Comparison of ENCODE assay signal across 21 cellular contexts in the genomic region with DNA sequence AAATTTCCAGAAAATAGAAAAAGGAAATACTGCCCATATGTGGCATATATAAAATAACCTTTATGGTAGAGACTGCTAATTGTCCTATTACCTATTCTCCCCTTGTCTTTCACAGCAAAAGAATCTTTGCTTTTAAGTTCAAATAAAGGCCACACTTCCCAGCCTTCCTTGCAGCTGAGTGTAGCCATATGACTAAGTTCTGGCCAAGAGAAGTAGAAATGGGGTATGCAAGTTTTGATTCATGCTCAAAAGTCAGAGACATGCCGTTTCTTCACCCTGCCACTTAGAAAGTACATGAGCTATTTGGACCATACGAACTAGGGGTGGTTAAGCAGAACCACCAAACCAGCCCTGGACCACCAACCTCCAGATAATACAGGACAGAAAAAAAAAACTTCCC. TPM values are rescaled to one million over a fixed set of nuclear protein-coding genes. Genes with fewer than 3 reads are reported as not detected.
A peak's percentile ranks its signal among the peaks of the same experiment; 100 is the strongest.
DNase-seq lines count a peak whose midpoint lies in the region; FAIRE-seq and TF ChIP-seq lines count a peak whose summit lies in the region.
"Had no signal": no experiment of that assay in that cellular context is flagged by ENCODE, and none has a peak within 500 bp of the region (broad histone marks: within the 10 kb centered on the region; RNA-seq: fewer than 3 reads in every experiment).

No MANE protein-coding gene starts in this region.

- H3K27me3 ChIP-seq in MG63 (no peaks in the 10 kb centered on the region), astrocyte (ENCODE audit: insufficient read depth, low read length) (no peaks in the 10 kb centered on the region), osteoblast (ENCODE audit: insufficient read depth, low read length) (no peaks in the 10 kb centered on the region), suprapubic skin (no peaks in the 10 kb centered on the region), BE2C (no peaks in the 10 kb centered on the region), transverse colon (no peaks in the 10 kb centered on the region)

- H3K27ac ChIP-seq in astrocyte (ENCODE audit: low read depth, low read length) (no peak overlapping the region), osteoblast (ENCODE audit: low read depth, low read length) (no peak overlapping the region), suprapubic skin (no peak overlapping the region), transverse colon (no peak overlapping the region)
- H3K27ac ChIP-seq: KMS-11, PC-9, RWPE1 had no signal

- no peaks in the 10 kb centered on the region for H3K9me3 ChIP-seq in MG63
- H3K9me3 ChIP-seq in astrocyte (ENCODE audit: insufficient read depth, low read depth, low read length): no peaks in the 10 kb centered on the region
- no peaks in the 10 kb centered on the region for H3K9me3 ChIP-seq in osteoblast (ENCODE audit: low read depth, low read length)
- H3K9me3 ChIP-seq in suprapubic skin: no peaks in the 10 kb centered on the region
- no peaks in the 10 kb centered on the region for H3K9me3 ChIP-seq in BE2C
- no peaks in the 10 kb centered on the region for H3K9me3 ChIP-seq in transverse colon

- H3K4me3 ChIP-seq in MG63 (peak overlapping the region; percentile 54; the same call in 1 of the 2 replicates), astrocyte (ENCODE audit: insufficient read depth, low read depth, low read length) (no peak overlapping the region), osteoblast (ENCODE audit: insufficient read depth, low read length) (no peak overlapping the region), suprapubic skin (no peak overlapping the region), BE2C (ENCODE audit: low read depth, low read length) (no peak overlapping the region), transverse colon (no peak overlapping the region)
- H3K4me3 ChIP-seq: PC-9 had no signal

- no peak overlapping the region for H3K4me2 ChIP-seq in astrocyte (ENCODE audit: low read length)
- H3K4me2 ChIP-seq in osteoblast (ENCODE audit: insufficient read depth, low read length): no peak overlapping the region
- H3K4me2 ChIP-seq: KMS-11, PC-9 had no signal

- FAIRE-seq in astrocyte (lab: Jason Lieb, UNC) (no peak), frontal cortex (lab: Jason Lieb, UNC) (peak; percentile 33)
- FAIRE-seq: HepG2 had no signal

- no peak overlapping the region for H3K27ac Mint-ChIP-seq in astrocyte (ENCODE audit: unreplicated experiment)
- H3K27ac Mint-ChIP-seq: CD4-positive, CD25-positive, alpha-beta regulatory T cell had no signal

- H3K9me3 Mint-ChIP-seq in astrocyte (ENCODE audit: unreplicated experiment): no peaks in the 10 kb centered on the region
- H3K9me3 Mint-ChIP-seq: CD4-positive, CD25-positive, alpha-beta regulatory T cell had no signal

- H2AFZ ChIP-seq in astrocyte (ENCODE audit: low read depth, low read length) (no peak overlapping the region), osteoblast (ENCODE audit: low read length) (peak overlapping the region; percentile 41)
- H2AFZ ChIP-seq: PC-9 had no signal

- no peaks in the 10 kb centered on the region for H3K27me3 Mint-ChIP-seq in astrocyte (ENCODE audit: low read depth, unreplicated experiment)

- H3K79me2 ChIP-seq in astrocyte (ENCODE audit: insufficient read depth, low read length) (no peaks in the 10 kb centered on the region), osteoblast (ENCODE audit: insufficient read depth, low read length) (no peaks in the 10 kb centered on the region)

- in situ Hi-C loops in transverse colon (cut with MboI; ENCODE audit: low pct_ligation_motif_present in 1 of 4, low pct_unique_long_range_greater_than_20kb in 1 of 4, low sequenced_read_pairs in 3 of 4): loop anchor here in 1 of 4 donors (25.0 kb wide), 1 partner anchor 222 kb away; a partner anchor contains a TSS

- H3K4me1 Mint-ChIP-seq in astrocyte (ENCODE audit: low read depth, unreplicated experiment): peaks cover 3% of the 10 kb centered on the region
- H3K4me1 Mint-ChIP-seq: CD4-positive, CD25-positive, alpha-beta regulatory T cell had no signal

- TF ChIP-seq POLR2A in suprapubic skin (IDR thresholded peaks at IDR 0.05) (no peak), transverse colon (IDR thresholded peaks at IDR 0.05) (no peak)

- H3K36me3 Mint-ChIP-seq in astrocyte (ENCODE audit: low read depth, unreplicated experiment): no peaks in the 10 kb centered on the region
- H3K36me3 Mint-ChIP-seq: CD4-positive, CD25-positive, alpha-beta regulatory T cell had no signal

- H4K20me1 ChIP-seq in astrocyte (ENCODE audit: insufficient read depth, low read length) (no peaks in the 10 kb centered on the region), osteoblast (ENCODE audit: insufficient read depth, low read length) (no peaks in the 10 kb centered on the region)

- no peak overlapping the region for H3K9ac ChIP-seq in astrocyte (ENCODE audit: low read length)
- H3K9ac ChIP-seq: KMS-11 had no signal

- intact Hi-C loops in transverse colon (cut with DNase I; ENCODE audit: low total_unique reads): no loop called here

- no peak for TF ChIP-seq CTCF in astrocyte (IDR thresholded peaks at IDR 0.05; ENCODE audit: insufficient read depth, low read depth, low read length)
- TF ChIP-seq CTCF in osteoblast (IDR thresholded peaks at IDR 0.05; ENCODE audit: extremely low read depth, low read depth, low read length): no peak
- TF ChIP-seq CTCF in suprapubic skin (IDR thresholded peaks at IDR 0.05): no peak
- no peak for TF ChIP-seq CTCF in BE2C (IDR thresholded peaks at IDR 0.05; ENCODE audit: low read depth, low read length)
- no peak for TF ChIP-seq CTCF in transverse colon (IDR thresholded peaks at IDR 0.05)

- DNase-seq in MG63 (no peak), astrocyte (ENCODE audit: low read depth) (peak; percentile 41), frontal cortex (ENCODE audit: low spot score in 2 of 2) (no peak), osteoblast (ENCODE audit: insufficient read length, low spot score, missing footprints) (peak; percentile 74), suprapubic skin (ENCODE audit: low spot score in 2 of 2) (no peak), BE2C (no peak), transverse colon (no peak)
- DNase-seq: CD4-positive, CD25-positive, alpha-beta regulatory T cell; COR-L47; DMS 273 treated with DMSO at 0.1 percent for 48 hours; DND-41; GF-D8; NCI-H1417; NCI-H187; NCI-H226; PC-9; SIG-M5 had no signal

- no peaks in the 10 kb centered on the region for H3K36me3 ChIP-seq in MG63
- H3K36me3 ChIP-seq in astrocyte (ENCODE audit: insufficient read depth, low read length): no peaks in the 10 kb centered on the region
- no peaks in the 10 kb centered on the region for H3K36me3 ChIP-seq in osteoblast (ENCODE audit: insufficient read depth, low read length)
- H3K36me3 ChIP-seq in suprapubic skin: no peaks in the 10 kb centered on the region
- H3K36me3 ChIP-seq in BE2C: no peaks in the 10 kb centered on the region
- no peaks in the 10 kb centered on the region for H3K36me3 ChIP-seq in transverse colon

- TF ChIP-seq EP300 in suprapubic skin (IDR thresholded peaks at IDR 0.05) (no peak), transverse colon (IDR thresholded peaks at IDR 0.05; ENCODE audit: low read depth) (no peak)

- 76% methylated on average over 2 of the region's 2 CpGs for WGBS in suprapubic skin
- WGBS in transverse colon (ENCODE audit: low coverage in 1 of 2), 2 donors: 77 to 90% methylated on average over 2 of the region's 2 CpGs

- H3K4me1 ChIP-seq in astrocyte (ENCODE audit: insufficient read depth, low read length) (peaks cover 7% of the 10 kb centered on the region), osteoblast (ENCODE audit: insufficient read depth, low read length) (peaks cover 10% of the 10 kb centered on the region), suprapubic skin (no peaks in the 10 kb centered on the region), BE2C (peaks cover 6% of the 10 kb centered on the region; the same call in 1 of the 2 replicates), transverse colon (no peaks in the 10 kb centered on the region)

- H3K4me3 Mint-ChIP-seq in astrocyte (ENCODE audit: unreplicated experiment): no peak overlapping the region
- H3K4me3 Mint-ChIP-seq: CD4-positive, CD25-positive, alpha-beta regulatory T cell had no signal

RNA-seq across cellular contexts. Expression of a gene that starts 18.3 kb away (rescaled TPM):
- 29.6 and 34.8 TPM in 2 replicates for total RNA-seq in MG63 (2014; rRNA removed; shearing (Covaris generic); ENCODE audit: low replicate concordance)
- total RNA-seq in astrocyte (3.0 and 3.8 TPM in 2 replicates), frontal cortex (not detected), osteoblast (1.8 and 2.1 TPM in 2 replicates), suprapubic skin (100 to 1,000 TPM; 127 to 519 (median 267) TPM), transverse colon (1 to 10 TPM in 1 of 4 donors, not detected in 3; 2.2 TPM)
- polyA plus RNA-seq in BE2C (2012; ENCODE audit: insufficient read depth, insufficient read length, low read depth): 5.6 TPM
- total RNA-seq: CD4-positive, CD25-positive, alpha-beta regulatory T cell had no signal
- polyA plus RNA-seq: CD4-positive, CD25-positive, alpha-beta regulatory T cell had no signal

RNA-seq across cellular contexts. Expression of a gene that starts 29.0 kb away (rescaled TPM):
- 315 and 318 TPM in 2 replicates for total RNA-seq in MG63 (2014; rRNA removed; shearing (Covaris generic); ENCODE audit: low replicate concordance)
- total RNA-seq in astrocyte (48.8 and 54.4 TPM in 2 replicates), frontal cortex (13.0 TPM), osteoblast (160 and 190 TPM in 2 replicates), suprapubic skin (100 to 1,000 TPM; 133 to 668 (median 414) TPM), transverse colon (100 to 1,000 TPM; 181 to 223 (median 196) TPM)
- polyA plus RNA-seq in BE2C (2012; ENCODE audit: insufficient read depth, insufficient read length, low read depth): 8.3 TPM
- total RNA-seq: CD4-positive, CD25-positive, alpha-beta regulatory T cell had no signal
- polyA plus RNA-seq: CD4-positive, CD25-positive, alpha-beta regulatory T cell had no signal

RNA-seq across cellular contexts. Expression of a gene that starts 32.1 kb away (rescaled TPM):
- total RNA-seq in MG63 (2014; rRNA removed; shearing (Covaris generic); ENCODE audit: low replicate concordance): 1.3 TPM in 1 of 2 replicates, not detected in the other
- total RNA-seq in astrocyte (0.38 and 0.57 TPM in 2 replicates), frontal cortex (not detected), osteoblast (0.36 TPM in 1 of 2 replicates, not detected in the other), suprapubic skin (100 to 1,000 TPM; 252 to 555 (median 445) TPM), transverse colon (100 to 1,000 TPM; 134 to 514 (median 437) TPM)
- polyA plus RNA-seq in BE2C (2012; ENCODE audit: insufficient read depth, insufficient read length, low read depth): not detected
- total RNA-seq: CD4-positive, CD25-positive, alpha-beta regulatory T cell had no signal
- polyA plus RNA-seq: AG04450; CD4-positive, CD25-positive, alpha-beta regulatory T cell had no signal

RNA-seq across cellular contexts. Expression of a gene that starts 34.9 kb away (rescaled TPM):
- 0.81 and 3.4 TPM in 2 replicates for total RNA-seq in MG63 (2014; rRNA removed; shearing (Covaris generic); ENCODE audit: low replicate concordance)
- total RNA-seq in astrocyte (12.8 and 14.6 TPM in 2 replicates), frontal cortex (not detected), osteoblast (4.4 and 7.6 TPM in 2 replicates), suprapubic skin (100 to 1,000 TPM in 1 of 4 donors, 10 to 100 TPM in 2, not detected in 1; 42.6 to 342 (median 88.0) TPM), transverse colon (under 1 TPM in 1 of 4 donors, not detected in 3; 0.64 TPM)
- 0.69 TPM for polyA plus RNA-seq in BE2C (2012; ENCODE audit: insufficient read depth, insufficient read length, low read depth)
- total RNA-seq: CD4-positive, CD25-positive, alpha-beta regulatory T cell had no signal
- polyA plus RNA-seq: CD4-positive, CD25-positive, alpha-beta regulatory T cell had no signal

RNA-seq across cellular contexts. Expression of a gene that starts 38.4 kb away (rescaled TPM):
- 438 and 702 TPM in 2 replicates for total RNA-seq in MG63 (2014; rRNA removed; shearing (Covaris generic); ENCODE audit: low replicate concordance)
- total RNA-seq in astrocyte: 58.5 and 69.3 TPM in 2 replicates
- total RNA-seq in frontal cortex: 1.6 TPM
- 21.5 and 63.0 TPM in 2 replicates for total RNA-seq in osteoblast
- 100 to 1,000 TPM in 3 of 4 donors, 10 to 100 TPM in 1; 89.3 to 229 (median 175) TPM for total RNA-seq in suprapubic skin
- 109 TPM for polyA plus RNA-seq in BE2C (2012; ENCODE audit: insufficient read depth, insufficient read length, low read depth)
- 100 to 1,000 TPM in 1 of 4 donors, 10 to 100 TPM in 3; 40.8 to 138 (median 78.6) TPM for total RNA-seq in transverse colon

Comparison
In these comparisons a context has a peak if more than half of its experiments do, and no peak if none do; other contexts are left out.
1. DNase-seq: peak in astrocyte (single experiment) and osteoblast (single experiment); none in MG63 (single experiment), frontal cortex (0 of 2), suprapubic skin (0 of 2), BE2C (single experiment) and transverse colon (single experiment).
2. RNA of a gene that starts 32.1 kb away (total RNA-seq): 252 to 555 TPM in suprapubic skin and 134 to 514 TPM in transverse colon; 1.3 TPM in MG63, 0.38 to 0.57 TPM in astrocyte, 0.36 TPM in osteoblast and not detected in frontal cortex (single experiment); every median in the first group is over 10 times any median in the second.